ENCODE assay signal across 8 cellular contexts in genomic region chr17:1398028-1398427, GRCh38.
A peak's percentile ranks its signal among the peaks of the same experiment; 100 is the strongest.
DNase-seq lines count a peak whose midpoint lies in the region; TF ChIP-seq lines count a peak whose summit lies in the region.

No MANE protein-coding gene starts in this region.

- H3K4me3 Mint-ChIP-seq in nephron progenitor cell: peak overlapping the region; percentile 99

- no peaks in the 10 kb centered on the region for H3K27me3 Mint-ChIP-seq in nephron progenitor cell (ENCODE audit: low read depth, poor library complexity)

- peak overlapping the region; percentile 100 for H3K27ac Mint-ChIP-seq in nephron progenitor cell

- H3K27ac ChIP-seq in BLaER1 (peak overlapping the region; percentile 99; the same call in 1 of the 2 replicates), KMS-11 (peak overlapping the region; percentile 96; the same call in 1 of the 2 replicates), coronary artery (peak overlapping the region; percentile 98)

- no peak for TF ChIP-seq CTCF in KMS-11 (conservative IDR thresholded peaks at IDR 0.05; ENCODE audit: low read depth, low read length)
- no peak for TF ChIP-seq CTCF in coronary artery (IDR thresholded peaks at IDR 0.05)
- no peak for TF ChIP-seq CTCF in nephron progenitor cell (IDR thresholded peaks at IDR 0.05)

- no peak for DNase-seq in coronary artery (ENCODE audit: low spot score)
- no peak for DNase-seq in nephron progenitor cell
- no peak for DNase-seq in NCI-H345 treated with DMSO at 0.1 percent for 48 hours (lab: John Stamatoyannopoulos, UW; ENCODE audit: unreplicated experiment)
- no peak for DNase-seq in NCI-H1694 (lab: John Stamatoyannopoulos, UW)
- no peak for DNase-seq in pons (ENCODE audit: low spot score)
- DNase-seq in globus pallidus (ENCODE audit: low spot score): no peak

- H3K9me3 Mint-ChIP-seq in nephron progenitor cell: peaks cover 15% of the 10 kb centered on the region

- H3K4me1 Mint-ChIP-seq in nephron progenitor cell: peaks cover 33% of the 10 kb centered on the region

- no peaks in the 10 kb centered on the region for H3K9me3 ChIP-seq in BLaER1

- H3K4me1 ChIP-seq in BLaER1 (peaks cover 56% of the 10 kb centered on the region), KMS-11 (ENCODE audit: low read depth, poor library complexity, severe bottlenecking) (peaks cover 44% of the 10 kb centered on the region)

- no peaks in the 10 kb centered on the region for H3K27me3 ChIP-seq in BLaER1
- no peaks in the 10 kb centered on the region for H3K27me3 ChIP-seq in KMS-11 (ENCODE audit: insufficient read depth, low read depth)

- H3K9ac ChIP-seq in BLaER1 (peak overlapping the region; percentile 96), KMS-11 (peak overlapping the region; percentile 98; the same call in 1 of the 2 replicates)

- H3K36me3 Mint-ChIP-seq in nephron progenitor cell (ENCODE audit: low read depth): peaks cover 53% of the 10 kb centered on the region

- H3K36me3 ChIP-seq in BLaER1 (peaks cover 41% of the 10 kb centered on the region), KMS-11 (ENCODE audit: insufficient read depth) (no peaks in the 10 kb centered on the region)

- peaks cover 69% of the 10 kb centered on the region for H3K79me2 ChIP-seq in KMS-11 (ENCODE audit: insufficient read depth, low read depth)

- H2AFZ ChIP-seq in KMS-11 (ENCODE audit: low read depth): no peak overlapping the region

- H3K4me2 ChIP-seq in BLaER1: peak overlapping the region; percentile 87
- peak overlapping the region; percentile 95 for H3K4me2 ChIP-seq in KMS-11

- H4K20me1 ChIP-seq in BLaER1 (peaks cover 64% of the 10 kb centered on the region), KMS-11 (ENCODE audit: insufficient read depth) (peaks cover 41% of the 10 kb centered on the region; the same call in 1 of the 2 replicates)

- H3K4me3 ChIP-seq in BLaER1: peak overlapping the region; percentile 82
- H3K4me3 ChIP-seq in KMS-11 (IDR thresholded peaks at IDR 0.05; ENCODE audit: insufficient read depth, low read depth, low read length): no peak overlapping the region
- peak overlapping the region; percentile 91 for H3K4me3 ChIP-seq in coronary artery
